ENCODE assay signal across 27 cellular contexts in the genomic region with DNA sequence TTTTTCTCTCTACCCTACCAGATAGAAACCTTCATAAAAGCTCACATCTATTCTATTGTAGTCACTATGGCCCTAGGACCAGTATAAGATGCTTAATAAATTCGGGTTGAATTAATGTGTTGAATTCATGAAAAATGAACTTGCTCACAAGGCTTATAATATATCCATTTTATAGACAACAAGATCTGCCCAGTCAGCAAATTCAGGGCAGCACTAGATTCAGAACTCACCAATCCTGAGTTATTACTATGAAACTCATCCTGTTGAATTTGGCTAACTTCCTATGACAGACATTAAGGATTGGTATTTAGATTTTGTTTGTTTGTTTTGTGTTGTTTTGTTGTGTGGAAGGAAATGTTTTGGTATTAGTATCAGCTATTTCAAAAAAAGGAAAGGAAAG.
"Had no signal": no experiment of that assay in that cellular context is flagged by ENCODE, and none has a peak within 500 bp of the region (broad histone marks: within the 10 kb centered on the region; RNA-seq: fewer than 3 reads in every experiment).

No MANE protein-coding gene starts in this region.

- FAIRE-seq: endometrium, islet of Langerhans, keratinocyte had no signal

- H3K27me3 ChIP-seq: colonic mucosa, esophagus squamous epithelium, gastrocnemius medialis, left lung had no signal

- DNase-seq: colonic mucosa; cortex of kidney; effector CD8-positive, alpha-beta T cell; effector memory CD8-positive, alpha-beta T cell; endodermal cell; erythroblast; esophagus squamous epithelium; foreskin fibroblast; foreskin melanocyte; gastrocnemius medialis; glutamatergic neuron; head of caudate nucleus; heart right ventricle; hippocampal formation; left cardiac atrium; left lung; left ventricle myocardium superior; lower lobe of right lung; mesenchymal stem cell; naive thymus-derived CD4-positive, alpha-beta T cell had no signal

- H3K9me3 Mint-ChIP-seq: dendritic cell treated with granulocyte-macrophage colony-stimulating factor and Interleukin-4, amounts not matched to agents 40 ng/mL and 50 ng/mL, for 4 days had no signal

- H3K27ac Mint-ChIP-seq: dendritic cell treated with granulocyte-macrophage colony-stimulating factor and Interleukin-4, amounts not matched to agents 40 ng/mL and 50 ng/mL, for 4 days; effector memory CD8-positive, alpha-beta T cell; endodermal cell; mesothelial cell of epicardium; naive thymus-derived CD4-positive, alpha-beta T cell had no signal

- H3K4me1 ChIP-seq: colonic mucosa, esophagus squamous epithelium, gastrocnemius medialis, heart right ventricle, left lung, lower lobe of right lung had no signal

- ATAC-seq: effector memory CD8-positive, alpha-beta T cell; esophagus mucosa; gastrocnemius medialis; heart right ventricle; left cardiac atrium; left lung; left ventricle myocardium superior; lower lobe of right lung; naive thymus-derived CD4-positive, alpha-beta T cell had no signal

- H3K9me3 ChIP-seq: colonic mucosa, esophagus squamous epithelium, gastrocnemius medialis, heart right ventricle, left lung, lower lobe of right lung had no signal

- H3K4me3 ChIP-seq: colonic mucosa, esophagus squamous epithelium, gastrocnemius medialis, heart right ventricle, left lung, lower lobe of right lung had no signal

- H3K4me1 Mint-ChIP-seq: endodermal cell; mesothelial cell of epicardium; naive thymus-derived CD4-positive, alpha-beta T cell had no signal

- H3K36me3 ChIP-seq: colonic mucosa, esophagus squamous epithelium, gastrocnemius medialis, heart right ventricle, left lung, lower lobe of right lung had no signal

- H3K4me3 Mint-ChIP-seq: dendritic cell treated with granulocyte-macrophage colony-stimulating factor and Interleukin-4, amounts not matched to agents 40 ng/mL and 50 ng/mL, for 4 days; effector memory CD8-positive, alpha-beta T cell; endodermal cell; mesothelial cell of epicardium; naive thymus-derived CD4-positive, alpha-beta T cell had no signal

- H3K36me3 Mint-ChIP-seq: mesothelial cell of epicardium; naive thymus-derived CD4-positive, alpha-beta T cell had no signal

- H3K27ac ChIP-seq: colonic mucosa, epithelial cell of prostate, esophagus squamous epithelium, gastrocnemius medialis, heart right ventricle, left lung, lower lobe of right lung had no signal
